30 cellular contexts compared by ENCODE assay signal in the genomic region with DNA sequence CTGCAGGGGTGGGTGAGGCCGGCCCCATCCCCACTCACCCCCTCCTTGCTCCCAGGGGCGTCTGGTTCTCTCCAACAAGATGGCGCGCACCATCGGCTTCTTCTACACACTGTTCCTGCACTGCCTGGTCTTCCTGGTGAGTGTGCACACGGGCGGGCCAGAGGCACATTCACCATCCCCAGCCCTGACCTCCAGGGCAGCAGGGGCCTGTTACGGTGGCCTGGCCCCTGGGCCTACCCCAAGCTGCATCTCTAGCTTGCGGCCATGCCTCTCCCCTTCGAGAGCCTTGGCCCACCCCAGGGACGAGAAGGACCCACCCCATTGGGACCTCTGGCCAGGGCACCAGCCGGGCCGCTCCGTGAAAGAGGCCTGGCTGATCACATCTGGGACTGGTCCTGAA.
"Had no signal": no experiment of that assay in that cellular context is flagged by ENCODE, and none has a peak within 500 bp of the region (broad histone marks: within the 10 kb centered on the region; RNA-seq: fewer than 3 reads in every experiment).

No MANE protein-coding gene starts in this region.

- H3K36me3 ChIP-seq: lower lobe of right lung, pancreas, prostate gland, suprapubic skin, thoracic aorta, tibial artery, upper lobe of right lung had no signal

- H3K27me3 Mint-ChIP-seq: naive B cell had no signal

- H3K4me3 Mint-ChIP-seq: mesothelial cell of epicardium; naive B cell; natural killer cell; stimulated activated naive CD8-positive, alpha-beta T cell treated with anti-CD3 and anti-CD28 coated beads, Interleukin-15, Interleukin-2, amounts not matched to agents 100 ng/mL and 50 ng/mL, for 24 hours had no signal

- H3K9me3 Mint-ChIP-seq: mesothelial cell of epicardium; naive B cell; natural killer cell; stimulated activated naive CD8-positive, alpha-beta T cell treated with anti-CD3 and anti-CD28 coated beads, Interleukin-15, Interleukin-2, amounts not matched to agents 100 ng/mL and 50 ng/mL, for 24 hours had no signal

- H3K27ac ChIP-seq: lower lobe of right lung, pancreas, prostate gland, skin epidermis, suprapubic skin, thoracic aorta, tibial artery, upper lobe of right lung had no signal

- H3K36me3 Mint-ChIP-seq: mesothelial cell of epicardium, naive B cell, natural killer cell had no signal

- H3K27ac Mint-ChIP-seq: mesothelial cell of epicardium; natural killer cell; stimulated activated naive CD8-positive, alpha-beta T cell treated with anti-CD3 and anti-CD28 coated beads, Interleukin-15, Interleukin-2, amounts not matched to agents 100 ng/mL and 50 ng/mL, for 24 hours had no signal

- H3K4me1 ChIP-seq: prostate gland had no signal

- H3K27me3 ChIP-seq: pancreas, suprapubic skin, tibial artery, upper lobe of right lung had no signal

- H3K9me3 ChIP-seq: lower lobe of right lung, pancreas, prostate gland, suprapubic skin, thoracic aorta, tibial artery, upper lobe of right lung had no signal

- DNase-seq: hippocampal formation; kidney glomerular epithelial cell; left cardiac atrium; left ventricle myocardium superior; lower lobe of right lung; mammary epithelial cell; mesendoderm; naive B cell; natural killer cell; nucleus accumbens; posterior cingulate gyrus; retina; right cardiac atrium; stimulated activated CD4-positive, alpha-beta T cell treated with anti-CD3 and anti-CD28 coated beads, Interleukin-12 subunit alpha, Interleukin-12 subunit beta, amount 100 ng/mL, for 4 hours; stimulated activated CD4-positive, alpha-beta T cell treated with anti-CD3 and anti-CD28 coated beads, Interleukin-15, amount 100 ng/mL, for 24 hours; stimulated activated CD4-positive, alpha-beta T cell treated with anti-CD3 and anti-CD28 coated beads, Interleukin-2, amount 100 ng/mL, for 24 hours; stimulated activated CD4-positive, alpha-beta T cell treated with anti-CD3 and anti-CD28 coated beads, Interleukin-4, amount 100 ng/mL, for 1 hour; stimulated activated naive CD4-positive, alpha-beta T cell; tibial artery; trophoblast cell; upper lobe of right lung had no signal

- ATAC-seq: left cardiac atrium, left lobe of liver, left ventricle myocardium superior, lower lobe of right lung, natural killer cell, pancreas, right cardiac atrium, sciatic nerve, upper lobe of right lung had no signal

- H3K4me3 ChIP-seq: lower lobe of right lung, pancreas, prostate gland, skin epidermis, suprapubic skin, thoracic aorta, tibial artery, upper lobe of right lung had no signal
